ENCODE assay signal across 22 cellular contexts in genomic region chr4:163384926-163385325, GRCh38. TPM values are rescaled to one million over a fixed set of nuclear protein-coding genes. Genes with fewer than 3 reads are reported as not detected.
DNase-seq lines count a peak whose midpoint lies in the region; ATAC-seq, FAIRE-seq and TF ChIP-seq lines count a peak whose summit lies in the region.
"Had no signal": no experiment of that assay in that cellular context is flagged by ENCODE, and none has a peak within 500 bp of the region (broad histone marks: within the 10 kb centered on the region; RNA-seq: fewer than 3 reads in every experiment).

No MANE protein-coding gene starts in this region.

- TF ChIP-seq EP300 in A549 (IDR thresholded peaks at IDR 0.05), result no peak

- no peaks in the 10 kb centered on the region for H3K9me3 Mint-ChIP-seq in stimulated activated memory B cell treated with anti-CD40 and anti-IgM and Interleukin-4, amounts not matched to agents 10 μg/mL and 1 μg/mL and 100 μg/mL, for 72 hours
- H3K9me3 Mint-ChIP-seq: CD4-positive, alpha-beta T cell; IgD-negative memory B cell had no signal

- DNase-seq in A549 (ENCODE audit: low read depth in 1 of 2, low spot score in 1 of 2) (no peak), LNCaP clone FGC (ENCODE audit: low read depth) (peak; percentile 41), epithelial cell of prostate (ENCODE audit: low read depth, low spot score) (no peak), NCI-H446 (lab: John Stamatoyannopoulos, UW) (no peak), AG08395 (ENCODE audit: low spot score) (no peak)
- DNase-seq: 8988T; ACHN; AML-193; CD4-positive, alpha-beta T cell; DMS153; DMS79 treated with DMSO at 0.1 percent for 48 hours; GF-D8; GOT3; H7 had no signal

- H3K9me3 ChIP-seq in A549 (no peaks in the 10 kb centered on the region), neuron (ENCODE audit: low read length) (no peaks in the 10 kb centered on the region)
- H3K9me3 ChIP-seq: Caco-2 had no signal

- H3K4me3 ChIP-seq in A549 (no peak overlapping the region), LNCaP clone FGC (ENCODE audit: low read depth, low read length) (no peak overlapping the region), neuron (ENCODE audit: low read length) (no peak overlapping the region)

- FAIRE-seq in A549 (lab: Jason Lieb, UNC), result no peak
- FAIRE-seq: HTR-8/SVneo had no signal

- no peak overlapping the region for H3K4me3 Mint-ChIP-seq in stimulated activated memory B cell treated with anti-CD40 and anti-IgM and Interleukin-4, amounts not matched to agents 10 μg/mL and 1 μg/mL and 100 μg/mL, for 72 hours
- H3K4me3 Mint-ChIP-seq: CD4-positive, alpha-beta T cell; IgD-negative memory B cell had no signal

- TF ChIP-seq CTCF in A549 (IDR thresholded peaks at IDR 0.05) (no peak), LNCaP clone FGC (IDR thresholded peaks at IDR 0.05; ENCODE audit: control insufficient read depth, extremely low read depth, insufficient read depth) (no peak)

- no peak for TF ChIP-seq POLR2A in A549 (IDR thresholded peaks at IDR 0.05; ENCODE audit: low read length)

- POLR2A ChIA-PET in A549 (lab: Yijun Ruan, JAX), result no interaction called here

- no peaks in the 10 kb centered on the region for H3K36me3 ChIP-seq in neuron (ENCODE audit: insufficient read depth, low read length)

- no peaks in the 10 kb centered on the region for H3K27me3 ChIP-seq in neuron (ENCODE audit: insufficient read depth, low read length)

- H3K4me1 Mint-ChIP-seq in stimulated activated memory B cell treated with anti-CD40 and anti-IgM and Interleukin-4, amounts not matched to agents 10 μg/mL and 1 μg/mL and 100 μg/mL, for 72 hours, result no peaks in the 10 kb centered on the region
- H3K4me1 Mint-ChIP-seq: IgD-negative memory B cell had no signal

- peak overlapping the region; percentile 34; the same call in 1 of the 3 replicates for H3K4me2 ChIP-seq in A549

- ATAC-seq in A549, result no peak
- no peak for ATAC-seq in GM18858 (IDR thresholded peaks at IDR 0.05; ENCODE audit: unreplicated experiment)
- no peak for ATAC-seq in stimulated activated memory B cell treated with anti-CD40 and anti-IgM and Interleukin-4, amounts not matched to agents 10 μg/mL and 1 μg/mL and 100 μg/mL, for 72 hours

- CTCF ChIA-PET in A549 (lab: Yijun Ruan, JAX), result interaction anchor here (0.7 kb wide), 1 partner anchor 481 kb away, joined by 3 read pairs; no protein-coding TSS in a partner anchor

- H3K27ac ChIP-seq in A549, result no peak overlapping the region
- H3K27ac ChIP-seq in epithelial cell of prostate, result peak overlapping the region; percentile 17
- H3K27ac ChIP-seq: C4-2B had no signal

- peak overlapping the region; percentile 44 for H2AFZ ChIP-seq in neuron (ENCODE audit: low read depth, low read length)

- peaks cover 14% of the 10 kb centered on the region for H3K27me3 Mint-ChIP-seq in stimulated activated memory B cell treated with anti-CD40 and anti-IgM and Interleukin-4, amounts not matched to agents 10 μg/mL and 1 μg/mL and 100 μg/mL, for 72 hours

- H3K36me3 Mint-ChIP-seq in stimulated activated memory B cell treated with anti-CD40 and anti-IgM and Interleukin-4, amounts not matched to agents 10 μg/mL and 1 μg/mL and 100 μg/mL, for 72 hours, result no peaks in the 10 kb centered on the region
- H3K36me3 Mint-ChIP-seq: IgD-negative memory B cell had no signal

- no peak for TF ChIP-seq RAD21 in A549 (conservative IDR thresholded peaks at IDR 0.05 in 1 of 2, IDR thresholded peaks at IDR 0.05 in 1 of 2)

- H3K27ac Mint-ChIP-seq in stimulated activated memory B cell treated with anti-CD40 and anti-IgM and Interleukin-4, amounts not matched to agents 10 μg/mL and 1 μg/mL and 100 μg/mL, for 72 hours, result no peak overlapping the region
- H3K27ac Mint-ChIP-seq: CD4-positive, alpha-beta T cell; IgD-negative memory B cell had no signal

- H3K4me1 ChIP-seq in A549 (0 out of 3 replicates have a peak, but pooled peaks cover 5% of the 10 kb centered on the region), neuron (ENCODE audit: insufficient read depth, low read length) (peaks cover 31% of the 10 kb centered on the region)

TF ChIP-seq in A549, 52 proteins besides CTCF, POLR2A, EP300 and RAD21:
- no peak for TF ChIP-seq EHMT2 (IDR thresholded peaks at IDR 0.05; ENCODE audit: low read depth)
- TF ChIP-seq JUNB (IDR thresholded peaks at IDR 0.05), result no peak
TF ChIP-seq in A549: peak in this region for 0.

RNA-seq across cellular contexts. Expression of gene NPY5R, which starts 41.2 kb away (rescaled TPM):
- polyA plus RNA-seq in A549 (2011; rRNA removed), result 0.11 and 0.13 TPM in 2 replicates
- not detected in 2 replicates for polyA plus RNA-seq in A549 (2012; cell fraction: cytosol; rRNA removed)
- not detected in 2 replicates for polyA plus RNA-seq in A549 (2012; cell fraction: nucleus; rRNA removed)
- polyA plus RNA-seq in A549 (2017; fragmentation: RNase III; extraction: RNeasy Plus Mini Kit Qiagen cat#74134 plus additional on column Dnase treatment), result not detected in 3 replicates
- polyA minus RNA-seq in A549 (2011; rRNA and poly(A)+ RNA removed), result not detected in 2 replicates
- polyA plus RNA-seq: BJ, IgD-negative memory B cell had no signal

RNA-seq across cellular contexts. Expression of gene NPY1R, which starts 52.5 kb away (rescaled TPM):
- polyA plus RNA-seq in A549 (2011; rRNA removed) (0.23 and 0.30 TPM in 2 replicates), A549 (2017; fragmentation: RNase III; extraction: RNeasy Plus Mini Kit Qiagen cat#74134 plus additional on column Dnase treatment) (0.03 to 0.14 TPM (median 0.13 TPM) in 3 replicates)
- 0.03 and 0.05 TPM in 2 replicates for polyA plus RNA-seq in A549 (2012; cell fraction: cytosol; rRNA removed)
- polyA plus RNA-seq in A549 (2012; cell fraction: nucleus; rRNA removed), result 0.05 and 0.09 TPM in 2 replicates
- 0.39 TPM in 1 of 2 replicates, not detected in the other for polyA minus RNA-seq in A549 (2011; rRNA and poly(A)+ RNA removed)
- polyA plus RNA-seq: BJ, IgD-negative memory B cell had no signal
